8 cellular contexts compared by ENCODE assay signal in genomic region chr16:75464130-75464918, GRCh38. TPM values are rescaled to one million over a fixed set of nuclear protein-coding genes. Genes with fewer than 3 reads are reported as not detected.
DNase-seq lines count a peak whose midpoint lies in the region; ATAC-seq, FAIRE-seq and TF ChIP-seq lines count a peak whose summit lies in the region.

A gene with protein sequence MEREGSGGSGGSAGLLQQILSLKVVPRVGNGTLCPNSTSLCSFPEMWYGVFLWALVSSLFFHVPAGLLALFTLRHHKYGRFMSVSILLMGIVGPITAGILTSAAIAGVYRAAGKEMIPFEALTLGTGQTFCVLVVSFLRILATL (minus strand): TSS chr16:75464689. CDS start chr16:75464600, 89 bp downstream.

- no CpG with 5 or more reads among the region's 89 CpGs for WGBS in esophagus muscularis mucosa

- H3K27me3 Mint-ChIP-seq in activated T-cell treated with anti-CD3 and anti-CD28 coated beads, Interleukin-2, amount 50 U/mL, for 72 hours (ENCODE audit: low read depth): no peaks in the 10 kb centered on the region

- intact Hi-C loops in esophagus muscularis mucosa (cut with DNase I): no loop called here

- H3K9me3 Mint-ChIP-seq in activated T-cell treated with anti-CD3 and anti-CD28 coated beads, Interleukin-2, amount 50 U/mL, for 72 hours: peaks cover 0 to 2% of the 10 kb centered on the region in 2 donors

- H3K9me3 ChIP-seq in Karpas-422 (ENCODE audit: low read length) (no peaks in the 10 kb centered on the region), esophagus muscularis mucosa (no peaks in the 10 kb centered on the region)

- peak in 2 of 3 experiments; percentile 100 for TF ChIP-seq CTCF in esophagus muscularis mucosa (IDR thresholded peaks at IDR 0.05)

- FAIRE-seq in RCC 7860 (lab: Jason Lieb, UNC): peak; percentile 78

- H3K27me3 ChIP-seq in Karpas-422 (ENCODE audit: low read length): no peaks in the 10 kb centered on the region
- peaks cover 0 to 3% (median 0%) of the 10 kb centered on the region in 4 donors for H3K27me3 ChIP-seq in esophagus muscularis mucosa

- peak within 1 kb of the TSS; percentile 82; the same call in 1 of the 2 replicates for H2AFZ ChIP-seq in Karpas-422 (ENCODE audit: low read length)

- H3K79me2 ChIP-seq in Karpas-422 (ENCODE audit: low read length): peaks cover 48% of the 10 kb centered on the region

- no peaks in the 10 kb centered on the region for H3K36me3 ChIP-seq in Karpas-422 (ENCODE audit: insufficient read depth, low read length)
- no peaks in the 10 kb centered on the region for H3K36me3 ChIP-seq in esophagus muscularis mucosa

- ATAC-seq in GM21825 (IDR thresholded peaks at IDR 0.05; ENCODE audit: unreplicated experiment): peak; percentile 91
- peak; percentile 94 for ATAC-seq in activated T-cell treated with anti-CD3 and anti-CD28 coated beads, Interleukin-2, amount 50 U/mL, for 72 hours (replicated peaks in 1 of 2)

- H3K4me3 Mint-ChIP-seq in activated T-cell treated with anti-CD3 and anti-CD28 coated beads, Interleukin-2, amount 50 U/mL, for 72 hours: peak within 1 kb of the TSS; percentile 83 to 98

- TF ChIP-seq EP300 in esophagus muscularis mucosa (IDR thresholded peaks at IDR 0.05): no peak

- DNase-seq in EH (ENCODE audit: low read depth): peak; percentile 98
- peak; percentile 99 for DNase-seq in Karpas-422
- peak; percentile 94 for DNase-seq in RCC 7860 (ENCODE audit: low spot score)
- DNase-seq in activated T-cell treated with anti-CD3 and anti-CD28 coated beads, Interleukin-2, amount 50 U/mL, for 72 hours: peak; percentile 99 to 100
- peak; percentile 100 for DNase-seq in esophagus muscularis mucosa (ENCODE audit: extremely low spot score)
- DNase-seq in myocyte (ENCODE audit: low read depth): peak; percentile 99
- DNase-seq in stimulated activated CD8-positive, alpha-beta memory T cell treated with anti-CD3 and anti-CD28 coated beads, Interleukin-7, amount 100 ng/mL, for 48 hours (ENCODE audit: extremely low read depth in 1 of 2, low read depth in 1 of 2): peak; percentile 96 to 97

- peaks cover 6 to 12% of the 10 kb centered on the region in 2 donors for H3K36me3 Mint-ChIP-seq in activated T-cell treated with anti-CD3 and anti-CD28 coated beads, Interleukin-2, amount 50 U/mL, for 72 hours (ENCODE audit: insufficient read depth in 2 of 2)

- H3K27ac ChIP-seq in Karpas-422 (ENCODE audit: low read length): peak within 1 kb of the TSS; percentile 25; the same call in 1 of the 2 replicates
- H3K27ac ChIP-seq in esophagus muscularis mucosa (replicated peaks in 1 of 4): peak within 1 kb of the TSS; percentile 88 to 98 (median 94)

- H3K4me3 ChIP-seq in Karpas-422 (ENCODE audit: low read length): peak within 1 kb of the TSS; percentile 77
- H3K4me3 ChIP-seq in esophagus muscularis mucosa: peak within 1 kb of the TSS; percentile 77 to 96 (median 87)

- H3K4me1 ChIP-seq in Karpas-422 (ENCODE audit: low read length) (peaks cover 10% of the 10 kb centered on the region), esophagus muscularis mucosa (peaks cover 16 to 45% (median 37%) of the 10 kb centered on the region in 4 donors)

- H3K9me2 ChIP-seq in Karpas-422 (replicated peaks; ENCODE audit: insufficient read depth, low read length): no peaks in the 10 kb centered on the region

- H3K4me2 ChIP-seq in Karpas-422 (ENCODE audit: low read depth, low read length, poor library complexity, severe bottlenecking): peak within 1 kb of the TSS; percentile 75

- peaks cover 49% of the 10 kb centered on the region for H3K4me1 Mint-ChIP-seq in activated T-cell treated with anti-CD3 and anti-CD28 coated beads, Interleukin-2, amount 50 U/mL, for 72 hours (ENCODE audit: low read depth)

- peak within 1 kb of the TSS; percentile 95 for H3K27ac Mint-ChIP-seq in activated T-cell treated with anti-CD3 and anti-CD28 coated beads, Interleukin-2, amount 50 U/mL, for 72 hours

- peak within 1 kb of the TSS; percentile 89 for H3K9ac ChIP-seq in Karpas-422 (ENCODE audit: low read length)

- no peaks in the 10 kb centered on the region; the same call in 1 of the 2 replicates for H4K20me1 ChIP-seq in Karpas-422 (ENCODE audit: insufficient read depth, low read depth, low read length)

- TF ChIP-seq POLR2A in esophagus muscularis mucosa (IDR thresholded peaks at IDR 0.05; ENCODE audit: low read depth): peak; percentile 79

RNA-seq across cellular contexts. Expression of the gene that starts here (rescaled TPM):
- 32.0 and 45.9 TPM in 2 replicates for total RNA-seq in Karpas-422 (2014; rRNA removed; shearing (Covaris generic); ENCODE audit: low replicate concordance)
- total RNA-seq in activated T-cell treated with anti-CD3 and anti-CD28 coated beads, Interleukin-2, amount 50 U/mL, for 72 hours: 10 to 100 TPM; 34.8 to 34.9 TPM
- total RNA-seq in esophagus muscularis mucosa: 10 to 100 TPM; 11.2 to 18.3 (median 14.9) TPM
- total RNA-seq in myocyte: 8.2 and 15.0 TPM in 2 replicates
- polyA plus RNA-seq in myocyte (2012): 5.8 TPM

Comparison
In these comparisons a context has a peak if more than half of its experiments do, and no peak if none do; other contexts are left out.
1. Peak in every context shown above with its lines: DNase-seq, ATAC-seq, H3K4me3 ChIP-seq and H3K27ac ChIP-seq.